ENCODE assay signal across 8 cellular contexts in genomic region chr11:47467372-47467771, GRCh38. TPM values are rescaled to one million over a fixed set of nuclear protein-coding genes. Genes with fewer than 3 reads are reported as not detected.
DNase-seq lines count a peak whose midpoint lies in the region; ATAC-seq and TF ChIP-seq lines count a peak whose summit lies in the region.

No MANE protein-coding gene starts in this region.

- no peaks in the 10 kb centered on the region for H3K27me3 Mint-ChIP-seq in CD4-positive, alpha-beta T cell
- H3K27me3 Mint-ChIP-seq in nephron (ENCODE audit: low read depth), result no peaks in the 10 kb centered on the region

- H3K36me3 ChIP-seq in breast epithelium, result peaks cover 6% of the 10 kb centered on the region

- no peak overlapping the region for H3K4me3 ChIP-seq in breast epithelium

- intact Hi-C loops in CD4-positive, alpha-beta T cell (cut with DNase I, micrococcal nuclease), result no loop called here
- intact Hi-C loops in breast epithelium (cut with DNase I; ENCODE audit: low total_unique reads), result no loop called here

- no peaks in the 10 kb centered on the region for H3K27me3 ChIP-seq in CD4-positive, alpha-beta T cell (ENCODE audit: control insufficient read depth, insufficient read depth, low read length)
- H3K27me3 ChIP-seq in breast epithelium, result no peaks in the 10 kb centered on the region

- H3K9me3 Mint-ChIP-seq in CD4-positive, alpha-beta T cell, result no peaks in the 10 kb centered on the region
- no peaks in the 10 kb centered on the region for H3K9me3 Mint-ChIP-seq in nephron

- no peak for TF ChIP-seq CTCF in CD4-positive, alpha-beta T cell (IDR thresholded peaks at IDR 0.05)
- no peak for TF ChIP-seq CTCF in breast epithelium (IDR thresholded peaks at IDR 0.05)
- no peak for TF ChIP-seq CTCF in nephron (IDR thresholded peaks at IDR 0.05; ENCODE audit: unreplicated experiment in 3 of 3)
- no peak for TF ChIP-seq CTCF in GM20000 (IDR thresholded peaks at IDR 0.05; ENCODE audit: extremely low read depth, missing control alignments)

- peak overlapping the region; percentile 20 for H3K27ac Mint-ChIP-seq in CD4-positive, alpha-beta T cell
- H3K27ac Mint-ChIP-seq in nephron, result peak overlapping the region; percentile 41 to 97 (median 86)

- no peak overlapping the region for H3K4me3 Mint-ChIP-seq in CD4-positive, alpha-beta T cell
- H3K4me3 Mint-ChIP-seq in nephron, result no peak overlapping the region

- H3K9me3 ChIP-seq in CD4-positive, alpha-beta T cell (ENCODE audit: control insufficient read depth, low read length), result no peaks in the 10 kb centered on the region
- no peaks in the 10 kb centered on the region for H3K9me3 ChIP-seq in breast epithelium

- TF ChIP-seq POLR2A in breast epithelium (IDR thresholded peaks at IDR 0.05), result no peak

- no peaks in the 10 kb centered on the region for H3K4me1 Mint-ChIP-seq in CD4-positive, alpha-beta T cell (ENCODE audit: low read depth)
- peaks cover 42% of the 10 kb centered on the region for H3K4me1 Mint-ChIP-seq in nephron

- H3K4me1 ChIP-seq in breast epithelium, result peaks cover 0 to 14% of the 10 kb centered on the region in 2 donors

- no peak for DNase-seq in CD4-positive, alpha-beta T cell
- DNase-seq in NCI-H146 (lab: John Stamatoyannopoulos, UW), result peak; percentile 91
- no peak for DNase-seq in breast epithelium (ENCODE audit: low spot score in 2 of 2)
- no peak for DNase-seq in GM20000 (ENCODE audit: low spot score)
- DNase-seq in GOT3 (lab: John Stamatoyannopoulos, UW), result no peak

- H3K36me3 Mint-ChIP-seq in CD4-positive, alpha-beta T cell (ENCODE audit: low read depth), result peaks cover 67% of the 10 kb centered on the region
- H3K36me3 Mint-ChIP-seq in nephron (ENCODE audit: low read depth), result peaks cover 45% of the 10 kb centered on the region

- POLR2A ChIA-PET in CD4-positive, alpha-beta T cell (lab: Charles Lee), result no interaction called here

- no peak overlapping the region for H3K27ac ChIP-seq in CD4-positive, alpha-beta T cell (ENCODE audit: low read depth, low read length)
- H3K27ac ChIP-seq in breast epithelium, result peak overlapping the region; percentile 77 to 89

- no peak for ATAC-seq in CD4-positive, alpha-beta T cell (ENCODE audit: poor library complexity)
- ATAC-seq in HG03280 (IDR thresholded peaks at IDR 0.05; ENCODE audit: unreplicated experiment) (no peak), GM19328 (IDR thresholded peaks at IDR 0.05; ENCODE audit: unreplicated experiment) (no peak)

- CTCF ChIA-PET in CD4-positive, alpha-beta T cell (lab: Charles Lee), result no interaction called here

RNA-seq across cellular contexts. Expression of gene RAPSN, which starts 18.4 kb away (rescaled TPM):
- total RNA-seq in CD4-positive, alpha-beta T cell, result under 1 TPM; 0.56 to 0.85 TPM
- under 1 TPM in 1 of 3 donors, not detected in 2; 0.64 TPM for total RNA-seq in breast epithelium

RNA-seq across cellular contexts. Expression of gene PSMC3, which starts 41.1 kb away (rescaled TPM):
- 10 to 100 TPM; 51.3 to 59.5 TPM for total RNA-seq in CD4-positive, alpha-beta T cell
- total RNA-seq in breast epithelium, result 100 to 1,000 TPM in 2 of 3 donors, 10 to 100 TPM in 1; 98.5 to 168 (median 144) TPM

RNA-seq across cellular contexts. Expression of gene SLC39A13, which starts 59.0 kb away (rescaled TPM):
- 10 to 100 TPM; 36.6 to 39.2 TPM for total RNA-seq in CD4-positive, alpha-beta T cell
- total RNA-seq in breast epithelium, result 10 to 100 TPM; 42.9 to 58.1 (median 52.8) TPM
